ENCODE assay signal across 11 cellular contexts in genomic region chr3:161042023-161042501, GRCh38.
DNase-seq lines count a peak whose midpoint lies in the region; ATAC-seq and TF ChIP-seq lines count a peak whose summit lies in the region.
"Had no signal": no experiment of that assay in that cellular context is flagged by ENCODE, and none has a peak within 500 bp of the region (broad histone marks: within the 10 kb centered on the region; RNA-seq: fewer than 3 reads in every experiment).

No MANE protein-coding gene starts in this region.

- H3K4me2 ChIP-seq in trophoblast cell (ENCODE audit: low read length), result peak overlapping the region; percentile 32

- H3K36me3 ChIP-seq in brain microvascular endothelial cell (replicated peaks), result no peaks in the 10 kb centered on the region
- H3K36me3 ChIP-seq in trophoblast cell (ENCODE audit: control insufficient read depth in 1 of 2, insufficient read depth in 2 of 2, low read length in 2 of 2), result no peaks in the 10 kb centered on the region

- no peaks in the 10 kb centered on the region for H3K79me2 ChIP-seq in trophoblast cell (ENCODE audit: control insufficient read depth, insufficient read depth, low read length, poor library complexity)

- peak overlapping the region; percentile 36 for H2BK120ac ChIP-seq in trophoblast cell (ENCODE audit: insufficient read depth, low read length, poor library complexity)

- peak overlapping the region; percentile 69 for H2BK12ac ChIP-seq in trophoblast cell (ENCODE audit: low read length)

- no peak overlapping the region for H3K18ac ChIP-seq in trophoblast cell (ENCODE audit: low read length)

- H3K79me1 ChIP-seq in trophoblast cell (ENCODE audit: low read length), result peaks cover 18% of the 10 kb centered on the region

- peak overlapping the region; percentile 35 for H4K8ac ChIP-seq in trophoblast cell (ENCODE audit: low read depth, low read length)

- H4K91ac ChIP-seq in trophoblast cell (ENCODE audit: low read depth, low read length), result peak overlapping the region; percentile 50

- no peak overlapping the region for H3K4me3 ChIP-seq in brain microvascular endothelial cell (ENCODE audit: low read depth, low read length)
- no peak overlapping the region for H3K4me3 ChIP-seq in trophoblast cell (ENCODE audit: low read depth, low read length)

- WGBS in trophoblast cell (ENCODE audit: extremely low coverage, insufficient coverage, insufficient read length), result no CpG with 5 or more reads among the region's 2 CpGs

- H3K4me1 ChIP-seq in trophoblast cell (ENCODE audit: control insufficient read depth in 1 of 2, insufficient read depth in 2 of 2, low read length in 2 of 2), result peaks cover 2 to 8% of the 10 kb centered on the region in 2 experiments

- H3K9me3 ChIP-seq in trophoblast cell (ENCODE audit: insufficient read depth, low read depth, low read length), result no peaks in the 10 kb centered on the region

- no peak overlapping the region for H2AFZ ChIP-seq in trophoblast cell (ENCODE audit: insufficient read depth, low read length, poor library complexity)

- in situ Hi-C loops in brain microvascular endothelial cell (cut with HindIII; ENCODE audit: low pct_ligation_motif_present, low sequenced_read_pairs), result no loop called here

- H3K23ac ChIP-seq in trophoblast cell (ENCODE audit: low read length), result no peak overlapping the region

- H3K4ac ChIP-seq in trophoblast cell (ENCODE audit: low read depth, low read length), result no peak overlapping the region

- peak overlapping the region; percentile 83 for H3K27ac ChIP-seq in brain microvascular endothelial cell
- H3K27ac ChIP-seq in trophoblast cell (ENCODE audit: low read depth, low read length), result peak overlapping the region; percentile 75
- no peak overlapping the region for H3K27ac ChIP-seq in caudate nucleus (ENCODE audit: low read depth, low read length)
- H3K27ac ChIP-seq: HL-60 had no signal

- no peak overlapping the region for H4K12ac ChIP-seq in trophoblast cell (ENCODE audit: low read depth, low read length)

- DNase-seq in brain microvascular endothelial cell (peak; percentile 78), trophoblast cell (no peak), NCI-H128 (lab: John Stamatoyannopoulos, UW; ENCODE audit: unreplicated experiment) (no peak), NCI-H1105 treated with DMSO at 0.1 percent for 48 hours (lab: John Stamatoyannopoulos, UW) (no peak), anterior cingulate cortex (lab: John Stamatoyannopoulos, UW) (no peak), caudate nucleus (lab: John Stamatoyannopoulos, UW) (no peak)
- DNase-seq: DMS 273 treated with DMSO at 0.1 percent for 48 hours, NCI-H1930 had no signal

- ATAC-seq in GM19023 (IDR thresholded peaks at IDR 0.05; ENCODE audit: unreplicated experiment) (peak; percentile 54), HG03039 (IDR thresholded peaks at IDR 0.05; ENCODE audit: unreplicated experiment) (peak; percentile 80)

- no peak overlapping the region for H3K9ac ChIP-seq in trophoblast cell (ENCODE audit: low read length)

- H3K27me3 ChIP-seq in brain microvascular endothelial cell (replicated peaks), result no peaks in the 10 kb centered on the region
- no peaks in the 10 kb centered on the region for H3K27me3 ChIP-seq in trophoblast cell (ENCODE audit: insufficient read depth, low read length)

- H3K14ac ChIP-seq in trophoblast cell (ENCODE audit: low read length), result no peak overlapping the region

- H2BK5ac ChIP-seq in trophoblast cell (ENCODE audit: low read depth, low read length, poor library complexity), result peak overlapping the region; percentile 57

- no peak overlapping the region for H2AK5ac ChIP-seq in trophoblast cell (ENCODE audit: low read length)

- TF ChIP-seq CTCF in brain microvascular endothelial cell (IDR thresholded peaks at IDR 0.05; ENCODE audit: low read depth, low read length, missing control alignments), result no peak
